Comparison of ENCODE assay signal across 1 cellular context in genomic region chr1:145927073-145927886, GRCh38.
TF ChIP-seq lines count a peak whose summit lies in the region.

Gene RBM8A, minus strand, starts transcription at chr1:145927484. Its CDS starts 58 bp downstream, at chr1:145927426.

TF ChIP-seq in HepG2, 621 proteins besides CTCF, POLR2A, EP300 and RAD21 (continued from another document and continues in another):
- TF ChIP-seq ATF1 (CRISPR knock-in tag; IDR thresholded peaks at IDR 0.05) (peak; percentile 94), NFATC3 (CRISPR knock-in tag; IDR thresholded peaks at IDR 0.05) (no peak), ZNF431 (CRISPR knock-in tag; IDR thresholded peaks at IDR 0.05; ENCODE audit: borderline replicate concordance, low read depth) (no peak), ZNF501 (CRISPR knock-in tag; IDR thresholded peaks at IDR 0.05) (peak; percentile 95), ZNF784 (CRISPR knock-in tag; IDR thresholded peaks at IDR 0.05; ENCODE audit: borderline replicate concordance) (no peak; the same call in 1 of the 2 replicates), DR1 (CRISPR knock-in tag; IDR thresholded peaks at IDR 0.05) (peak; percentile 66; the same call in 1 of the 2 replicates), HNF1B (CRISPR knock-in tag; IDR thresholded peaks at IDR 0.05) (peak; percentile 63; the same call in 1 of the 2 replicates), ZNF292 (CRISPR knock-in tag; IDR thresholded peaks at IDR 0.05; ENCODE audit: borderline replicate concordance, low read depth) (no peak; the same call in 1 of the 2 replicates), SMAD9 (CRISPR knock-in tag; IDR thresholded peaks at IDR 0.05) (no peak), NPAS2 (CRISPR knock-in tag; IDR thresholded peaks at IDR 0.05; ENCODE audit: borderline replicate concordance) (no peak), SAP130 (CRISPR knock-in tag; IDR thresholded peaks at IDR 0.05; ENCODE audit: low read depth) (peak; percentile 93), ETV6 (CRISPR knock-in tag; conservative IDR thresholded peaks at IDR 0.05) (no peak), JUNB (CRISPR knock-in tag; IDR thresholded peaks at IDR 0.05; ENCODE audit: borderline replicate concordance) (no peak), GATA4 (IDR thresholded peaks at IDR 0.05; ENCODE audit: borderline replicate concordance, low read depth) (peak; percentile 67; the same call in 1 of the 2 replicates), ZNF230 (CRISPR knock-in tag; IDR thresholded peaks at IDR 0.05) (no peak), SOX6 (IDR thresholded peaks at IDR 0.05) (no peak), SOX6 (CRISPR knock-in tag; IDR thresholded peaks at IDR 0.05) (peak; percentile 67), PLSCR1 (CRISPR knock-in tag; IDR thresholded peaks at IDR 0.05; ENCODE audit: borderline replicate concordance) (no peak), ZFP36L2 (CRISPR knock-in tag; IDR thresholded peaks at IDR 0.05) (no peak), ZNF552 (CRISPR knock-in tag; IDR thresholded peaks at IDR 0.05; ENCODE audit: borderline replicate concordance) (no peak), FOXK2 (IDR thresholded peaks at IDR 0.05) (no peak; the same call in none of the 2 replicates), ZSCAN22 (CRISPR knock-in tag; IDR thresholded peaks at IDR 0.05) (no peak), MED8 (CRISPR knock-in tag; IDR thresholded peaks at IDR 0.05; ENCODE audit: insufficient replicate concordance) (peak; percentile 80), HNRNPLL (IDR thresholded peaks at IDR 0.05; ENCODE audit: low read depth, low read length, poor library complexity, severe bottlenecking) (no peak), ZNF549 (CRISPR knock-in tag; IDR thresholded peaks at IDR 0.05) (no peak), ZBTB38 (CRISPR knock-in tag; IDR thresholded peaks at IDR 0.05) (peak; percentile 75; the same call in 1 of the 2 replicates), ZNF260 (CRISPR knock-in tag; IDR thresholded peaks at IDR 0.05; ENCODE audit: borderline replicate concordance, low read depth) (no peak), ZNF564 (CRISPR knock-in tag; IDR thresholded peaks at IDR 0.05) (no peak), ARID2 (CRISPR knock-in tag; IDR thresholded peaks at IDR 0.05; ENCODE audit: borderline replicate concordance) (no peak), ZBTB40 (IDR thresholded peaks at IDR 0.05) (no peak), ZBTB40 (CRISPR knock-in tag; IDR thresholded peaks at IDR 0.05) (no peak; the same call in 1 of the 2 replicates), SOX5 (CRISPR knock-in tag; IDR thresholded peaks at IDR 0.05; ENCODE audit: borderline replicate concordance) (peak; percentile 31; the same call in 1 of the 2 replicates), IKZF4 (CRISPR knock-in tag; IDR thresholded peaks at IDR 0.05; ENCODE audit: borderline replicate concordance, low read depth, not compliant biosample characterization) (peak; percentile 55), SIX4 (CRISPR knock-in tag; IDR thresholded peaks at IDR 0.05) (0 out of 2 replicates have a peak, but pooled peaks have one; percentile 1), POLR2AphosphoS5 (IDR thresholded peaks at IDR 0.05; ENCODE audit: low read depth, low read length) (peak; percentile 97), FIP1L1 (IDR thresholded peaks at IDR 0.05; ENCODE audit: borderline replicate concordance, insufficient read depth, low read depth, low read length) (no peak), ZFP90 (CRISPR knock-in tag; IDR thresholded peaks at IDR 0.05; ENCODE audit: borderline replicate concordance) (no peak), ZNF362 (CRISPR knock-in tag; IDR thresholded peaks at IDR 0.05; ENCODE audit: borderline replicate concordance) (no peak), SUZ12 (IDR thresholded peaks at IDR 0.05; ENCODE audit: low read depth, low read length) (no peak), ZMYM3 (CRISPR knock-in tag; IDR thresholded peaks at IDR 0.05) (no peak; the same call in 1 of the 2 replicates)
- TF ChIP-seq, protein P1, sequence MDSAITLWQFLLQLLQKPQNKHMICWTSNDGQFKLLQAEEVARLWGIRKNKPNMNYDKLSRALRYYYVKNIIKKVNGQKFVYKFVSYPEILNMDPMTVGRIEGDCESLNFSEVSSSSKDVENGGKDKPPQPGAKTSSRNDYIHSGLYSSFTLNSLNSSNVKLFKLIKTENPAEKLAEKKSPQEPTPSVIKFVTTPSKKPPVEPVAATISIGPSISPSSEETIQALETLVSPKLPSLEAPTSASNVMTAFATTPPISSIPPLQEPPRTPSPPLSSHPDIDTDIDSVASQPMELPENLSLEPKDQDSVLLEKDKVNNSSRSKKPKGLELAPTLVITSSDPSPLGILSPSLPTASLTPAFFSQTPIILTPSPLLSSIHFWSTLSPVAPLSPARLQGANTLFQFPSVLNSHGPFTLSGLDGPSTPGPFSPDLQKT (CRISPR knock-in tag; IDR thresholded peaks at IDR 0.05; ENCODE audit: borderline replicate concordance) = no peak
- TF ChIP-seq, protein P2, sequence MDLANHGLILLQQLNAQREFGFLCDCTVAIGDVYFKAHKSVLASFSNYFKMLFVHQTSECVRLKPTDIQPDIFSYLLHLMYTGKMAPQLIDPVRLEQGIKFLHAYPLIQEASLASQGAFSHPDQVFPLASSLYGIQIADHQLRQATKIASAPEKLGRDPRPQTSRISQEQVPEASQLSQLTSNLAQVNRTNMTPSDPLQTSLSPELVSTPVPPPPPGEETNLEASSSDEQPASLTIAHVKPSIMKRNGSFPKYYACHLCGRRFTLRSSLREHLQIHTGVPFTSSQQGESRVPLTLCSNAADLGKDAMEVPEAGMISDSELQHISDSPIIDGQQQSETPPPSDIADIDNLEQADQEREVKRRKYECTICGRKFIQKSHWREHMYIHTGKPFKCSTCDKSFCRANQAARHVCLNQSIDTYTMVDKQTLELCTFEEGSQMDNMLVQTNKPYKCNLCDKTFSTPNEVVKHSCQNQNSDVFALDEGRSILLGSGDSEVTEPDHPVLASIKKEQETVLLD (CRISPR knock-in tag; IDR thresholded peaks at IDR 0.05; ENCODE audit: low read depth) = 0 out of 2 replicates have a peak, but pooled peaks have one; percentile 33
- TF ChIP-seq, protein P3, sequence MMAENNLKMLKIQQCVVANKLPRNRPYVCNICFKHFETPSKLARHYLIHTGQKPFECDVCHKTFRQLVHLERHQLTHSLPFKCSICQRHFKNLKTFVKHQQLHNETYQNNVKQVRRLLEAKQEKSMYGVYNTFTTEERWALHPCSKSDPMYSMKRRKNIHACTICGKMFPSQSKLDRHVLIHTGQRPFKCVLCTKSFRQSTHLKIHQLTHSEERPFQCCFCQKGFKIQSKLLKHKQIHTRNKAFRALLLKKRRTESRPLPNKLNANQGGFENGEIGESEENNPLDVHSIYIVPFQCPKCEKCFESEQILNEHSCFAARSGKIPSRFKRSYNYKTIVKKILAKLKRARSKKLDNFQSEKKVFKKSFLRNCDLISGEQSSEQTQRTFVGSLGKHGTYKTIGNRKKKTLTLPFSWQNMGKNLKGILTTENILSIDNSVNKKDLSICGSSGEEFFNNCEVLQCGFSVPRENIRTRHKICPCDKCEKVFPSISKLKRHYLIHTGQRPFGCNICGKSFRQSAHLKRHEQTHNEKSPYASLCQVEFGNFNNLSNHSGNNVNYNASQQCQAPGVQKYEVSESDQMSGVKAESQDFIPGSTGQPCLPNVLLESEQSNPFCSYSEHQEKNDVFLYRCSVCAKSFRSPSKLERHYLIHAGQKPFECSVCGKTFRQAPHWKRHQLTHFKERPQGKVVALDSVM (CRISPR knock-in tag; IDR thresholded peaks at IDR 0.05) = no peak
- TF ChIP-seq, protein P4, sequence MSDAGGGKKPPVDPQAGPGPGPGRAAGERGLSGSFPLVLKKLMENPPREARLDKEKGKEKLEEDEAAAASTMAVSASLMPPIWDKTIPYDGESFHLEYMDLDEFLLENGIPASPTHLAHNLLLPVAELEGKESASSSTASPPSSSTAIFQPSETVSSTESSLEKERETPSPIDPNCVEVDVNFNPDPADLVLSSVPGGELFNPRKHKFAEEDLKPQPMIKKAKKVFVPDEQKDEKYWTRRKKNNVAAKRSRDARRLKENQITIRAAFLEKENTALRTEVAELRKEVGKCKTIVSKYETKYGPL (CRISPR knock-in tag; IDR thresholded peaks at IDR 0.05) = no peak
